25 cellular contexts compared by ENCODE assay signal in genomic region chr9:131723632-131724031, GRCh38. TPM values are rescaled to one million over a fixed set of nuclear protein-coding genes. Genes with fewer than 3 reads are reported as not detected.
DNase-seq lines count a peak whose midpoint lies in the region; ATAC-seq and TF ChIP-seq lines count a peak whose summit lies in the region.
"Had no signal": no experiment of that assay in that cellular context is flagged by ENCODE, and none has a peak within 500 bp of the region (broad histone marks: within the 10 kb centered on the region; RNA-seq: fewer than 3 reads in every experiment).

No MANE protein-coding gene starts in this region.

- no peak overlapping the region for H2BK5ac ChIP-seq in mesenchymal stem cell (ENCODE audit: low read depth, low read length, poor library complexity, severe bottlenecking)

- no peak overlapping the region for H3K14ac ChIP-seq in mesenchymal stem cell (ENCODE audit: low read length in 2 of 2)

- H3K4me2 ChIP-seq in mesenchymal stem cell (ENCODE audit: low read length, poor library complexity, severe bottlenecking) = no peak overlapping the region
- H3K4me2 ChIP-seq: A549 had no signal

- WGBS in mesenchymal stem cell = 91% methylated on average over 1 of the region's 5 CpGs
- WGBS in right cardiac atrium = 51% methylated on average over 5 of the region's 5 CpGs

- H4K8ac ChIP-seq in mesenchymal stem cell (ENCODE audit: low read length) = no peak overlapping the region

- CTCF ChIA-PET in activated B cell treated with CpG ODN at 0.5 μM for 24 hours (lab: Charles Lee) = no interaction called here

- no peak overlapping the region for H3K4me3 Mint-ChIP-seq in T-helper 1 cell treated with Interleukin-12 subunit alpha and Interleukin-12 subunit beta and Interleukin-4 antibody, amounts not matched to agents 30 μg/mL and 1 μg/mL, for 36 hours
- no peak overlapping the region for H3K4me3 Mint-ChIP-seq in CD4-positive, CD25-positive, alpha-beta regulatory T cell
- no peak overlapping the region for H3K4me3 Mint-ChIP-seq in activated B cell treated with CpG ODN at 0.5 μM for 24 hours

- H2BK15ac ChIP-seq in mesenchymal stem cell (ENCODE audit: low read depth, poor library complexity, severe bottlenecking) = no peak overlapping the region

- H3K79me1 ChIP-seq in mesenchymal stem cell (replicated peaks; ENCODE audit: low read length, poor library complexity, severe bottlenecking) = peaks cover 30% of the 10 kb centered on the region

- H3K4me1 ChIP-seq in CD4-positive, CD25-positive, alpha-beta regulatory T cell (ENCODE audit: control insufficient read depth, insufficient read depth, low read length, poor library complexity, severe bottlenecking) = peaks cover 64% of the 10 kb centered on the region
- peaks cover 19% of the 10 kb centered on the region for H3K4me1 ChIP-seq in mesenchymal stem cell (ENCODE audit: control insufficient read depth, insufficient read depth, low read depth, low read length)
- peaks cover 7% of the 10 kb centered on the region for H3K4me1 ChIP-seq in right cardiac atrium (ENCODE audit: control insufficient read depth, insufficient read depth, low read length)

- H3K36me3 Mint-ChIP-seq in T-helper 1 cell treated with Interleukin-12 subunit alpha and Interleukin-12 subunit beta and Interleukin-4 antibody, amounts not matched to agents 30 μg/mL and 1 μg/mL, for 36 hours (ENCODE audit: low read depth) = peaks cover 19% of the 10 kb centered on the region
- peaks cover 17% of the 10 kb centered on the region for H3K36me3 Mint-ChIP-seq in CD4-positive, CD25-positive, alpha-beta regulatory T cell
- H3K36me3 Mint-ChIP-seq in activated B cell treated with CpG ODN at 0.5 μM for 24 hours (ENCODE audit: low read depth) = peaks cover 33% of the 10 kb centered on the region

- H3K27me3 Mint-ChIP-seq in T-helper 1 cell treated with Interleukin-12 subunit alpha and Interleukin-12 subunit beta and Interleukin-4 antibody, amounts not matched to agents 30 μg/mL and 1 μg/mL, for 36 hours (ENCODE audit: low read depth) = no peaks in the 10 kb centered on the region
- no peaks in the 10 kb centered on the region for H3K27me3 Mint-ChIP-seq in CD4-positive, CD25-positive, alpha-beta regulatory T cell
- no peaks in the 10 kb centered on the region for H3K27me3 Mint-ChIP-seq in activated B cell treated with CpG ODN at 0.5 μM for 24 hours
- H3K27me3 Mint-ChIP-seq: naive thymus-derived CD8-positive, alpha-beta T cell had no signal

- no peak overlapping the region for H2BK12ac ChIP-seq in mesenchymal stem cell (ENCODE audit: low read length in 2 of 2)

- no peak overlapping the region for H2AFZ ChIP-seq in mesenchymal stem cell (ENCODE audit: low read depth, low read length)

- H4K91ac ChIP-seq in mesenchymal stem cell (ENCODE audit: low read length) = no peak overlapping the region

- peaks cover 5% of the 10 kb centered on the region for H3K36me3 ChIP-seq in CD4-positive, CD25-positive, alpha-beta regulatory T cell (ENCODE audit: control insufficient read depth, insufficient read depth, low read length)
- peaks cover 0 to 7% of the 10 kb centered on the region in 2 experiments for H3K36me3 ChIP-seq in mesenchymal stem cell (ENCODE audit: control insufficient read depth in 1 of 2, insufficient read depth in 2 of 2, low read depth in 1 of 2, low read length in 2 of 2)
- H3K36me3 ChIP-seq: ovary, SJSA1 had no signal

- H3K9me3 ChIP-seq in CD4-positive, CD25-positive, alpha-beta regulatory T cell (ENCODE audit: control insufficient read depth in 2 of 2, low read length in 2 of 2) = no peaks in the 10 kb centered on the region
- no peaks in the 10 kb centered on the region for H3K9me3 ChIP-seq in mesenchymal stem cell (ENCODE audit: control insufficient read depth, low read length)
- H3K9me3 ChIP-seq in right cardiac atrium (ENCODE audit: control insufficient read depth, low read length) = no peaks in the 10 kb centered on the region
- H3K9me3 ChIP-seq: A549, heart right ventricle, ovary, SJSA1, upper lobe of left lung had no signal

- intact Hi-C loops in activated B cell treated with CpG ODN at 0.5 μM for 24 hours (cut with micrococcal nuclease) = loop anchor here (2.0 to 10.0 kb wide), 4 partner anchors 15 to 1699 kb away; partner anchors contain the start of gene FAM78A
- intact Hi-C loops in right cardiac atrium (cut with DNase I) = no loop called here

- no peak overlapping the region for H3K4ac ChIP-seq in mesenchymal stem cell (ENCODE audit: low read depth in 1 of 2, low read length in 2 of 2)

- H3K27ac ChIP-seq in CD4-positive, CD25-positive, alpha-beta regulatory T cell (ENCODE audit: insufficient read depth, low read length, poor library complexity, severe bottlenecking) = no peak overlapping the region
- H3K27ac ChIP-seq in mesenchymal stem cell (ENCODE audit: low read length, poor library complexity, severe bottlenecking) (no peak overlapping the region), right cardiac atrium (ENCODE audit: low read length) (no peak overlapping the region)
- H3K27ac ChIP-seq: A549, epithelial cell of prostate, heart right ventricle, ovary, SJSA1, VCaP had no signal

- H3K27me3 ChIP-seq in CD4-positive, CD25-positive, alpha-beta regulatory T cell (ENCODE audit: control insufficient read depth, insufficient read depth, low read length) = no peaks in the 10 kb centered on the region
- H3K27me3 ChIP-seq in mesenchymal stem cell (ENCODE audit: control insufficient read depth in 1 of 2, insufficient read depth in 1 of 2, low read length in 2 of 2) = no peaks in the 10 kb centered on the region
- H3K27me3 ChIP-seq in right cardiac atrium (ENCODE audit: control insufficient read depth, insufficient read depth) = no peaks in the 10 kb centered on the region
- H3K27me3 ChIP-seq: heart right ventricle, ovary, SJSA1, upper lobe of left lung had no signal

- POLR2A ChIA-PET in activated B cell treated with CpG ODN at 0.5 μM for 24 hours (lab: Charles Lee) = interaction anchor here (1.1 to 24.2 kb wide), 7 partner anchors 13 to 102 kb away, joined by 3 to 683 read pairs (median 16); partner anchors contain the start of gene RAPGEF1

- DNase-seq in T-helper 1 cell = no peak
- DNase-seq in CD4-positive, CD25-positive, alpha-beta regulatory T cell = no peak
- no peak for DNase-seq in activated B cell treated with CpG ODN at 0.5 μM for 24 hours
- DNase-seq in mesenchymal stem cell = no peak
- DNase-seq in right cardiac atrium = no peak
- no peak for DNase-seq in NCI-H2081 treated with DMSO at 0.1 percent for 48 hours (lab: John Stamatoyannopoulos, UW)
- DNase-seq: activated T-cell treated with anti-CD3 and anti-CD28 coated beads, Interleukin-2, amount 50 U/mL, for 48 hours; central memory CD4-positive, alpha-beta T cell; DMS153; heart right ventricle; KG1; naive thymus-derived CD8-positive, alpha-beta T cell; NCI-H187 treated with DMSO at 0.1 percent for 48 hours; NK-92 treated with Interleukin-12 subunit alpha and Interleukin-12 subunit beta, amount 100 ng/mL, for 24 hours; ovary; stimulated activated CD4-positive, alpha-beta T cell treated with anti-CD3 and anti-CD28 coated beads, Interleukin-4, amount 100 ng/mL, for 24 hours; upper lobe of left lung had no signal

- peaks cover 73% of the 10 kb centered on the region for H3K4me1 Mint-ChIP-seq in T-helper 1 cell treated with Interleukin-12 subunit alpha and Interleukin-12 subunit beta and Interleukin-4 antibody, amounts not matched to agents 30 μg/mL and 1 μg/mL, for 36 hours (ENCODE audit: low read depth)
- peaks cover 51 to 85% (median 65%) of the 10 kb centered on the region in 4 donors for H3K4me1 Mint-ChIP-seq in CD4-positive, CD25-positive, alpha-beta regulatory T cell
- peaks cover 95% of the 10 kb centered on the region for H3K4me1 Mint-ChIP-seq in activated B cell treated with CpG ODN at 0.5 μM for 24 hours

- H3K9ac ChIP-seq in mesenchymal stem cell (ENCODE audit: low read length) = no peak overlapping the region

- TF ChIP-seq CTCF in activated B cell treated with CpG ODN at 0.5 μM for 24 hours (IDR thresholded peaks at IDR 0.05) = no peak

- no peak overlapping the region for H3K18ac ChIP-seq in mesenchymal stem cell (ENCODE audit: low read depth in 1 of 2, low read length in 2 of 2)

- ATAC-seq in CD4-positive, CD25-positive, alpha-beta regulatory T cell (ENCODE audit: low read depth in 2 of 2) = no peak
- no peak for ATAC-seq in activated B cell treated with CpG ODN at 0.5 μM for 24 hours (ENCODE audit: low read depth)
- no peak for ATAC-seq in GM21825 (IDR thresholded peaks at IDR 0.05; ENCODE audit: unreplicated experiment)
- no peak for ATAC-seq in right cardiac atrium
- ATAC-seq: A549; activated naive CD4-positive, alpha-beta T cell treated with anti-CD3 and anti-CD28 coated beads, Interleukin-2, amount 50 U/mL, for 72 hours; HCT116; naive thymus-derived CD8-positive, alpha-beta T cell had no signal

- H3K9me3 Mint-ChIP-seq in T-helper 1 cell treated with Interleukin-12 subunit alpha and Interleukin-12 subunit beta and Interleukin-4 antibody, amounts not matched to agents 30 μg/mL and 1 μg/mL, for 36 hours = no peaks in the 10 kb centered on the region
- no peaks in the 10 kb centered on the region for H3K9me3 Mint-ChIP-seq in CD4-positive, CD25-positive, alpha-beta regulatory T cell
- H3K9me3 Mint-ChIP-seq in activated B cell treated with CpG ODN at 0.5 μM for 24 hours = no peaks in the 10 kb centered on the region
- H3K9me3 Mint-ChIP-seq: activated naive CD4-positive, alpha-beta T cell treated with anti-CD3 and anti-CD28 coated beads, Interleukin-2, amount 50 U/mL, for 72 hours; naive thymus-derived CD8-positive, alpha-beta T cell had no signal

- H3K27ac Mint-ChIP-seq in T-helper 1 cell treated with Interleukin-12 subunit alpha and Interleukin-12 subunit beta and Interleukin-4 antibody, amounts not matched to agents 30 μg/mL and 1 μg/mL, for 36 hours = peak overlapping the region; percentile 39
- peak overlapping the region in 2 of 3 donors; percentile 38 to 95 for H3K27ac Mint-ChIP-seq in CD4-positive, CD25-positive, alpha-beta regulatory T cell
- H3K27ac Mint-ChIP-seq in activated B cell treated with CpG ODN at 0.5 μM for 24 hours = peak overlapping the region; percentile 89
- H3K27ac Mint-ChIP-seq: activated naive CD4-positive, alpha-beta T cell treated with anti-CD3 and anti-CD28 coated beads, Interleukin-2, amount 50 U/mL, for 72 hours had no signal

- no peak overlapping the region for H3K4me3 ChIP-seq in CD4-positive, CD25-positive, alpha-beta regulatory T cell (ENCODE audit: low read depth, low read length)
- H3K4me3 ChIP-seq in mesenchymal stem cell (ENCODE audit: insufficient read depth in 1 of 2, low read depth in 1 of 2, low read length in 2 of 2) (no peak overlapping the region), right cardiac atrium (ENCODE audit: low read length) (no peak overlapping the region)
- H3K4me3 ChIP-seq: A549, heart right ventricle, ovary, SJSA1, upper lobe of left lung had no signal

- peak overlapping the region; percentile 37 for H2AK5ac ChIP-seq in mesenchymal stem cell (ENCODE audit: low read length, severe bottlenecking)

- H2BK120ac ChIP-seq in mesenchymal stem cell (ENCODE audit: low read depth, low read length) = no peak overlapping the region

- H3K23ac ChIP-seq in mesenchymal stem cell (ENCODE audit: low read length in 2 of 2) = no peak overlapping the region

RNA-seq across cellular contexts. Expression of gene RAPGEF1, which starts 16.2 kb away (rescaled TPM):
- 159 TPM for total RNA-seq in CD4-positive, CD25-positive, alpha-beta regulatory T cell
- 1 to 10 TPM; 3.8 to 7.3 (median 4.6) TPM for polyA plus RNA-seq in CD4-positive, CD25-positive, alpha-beta regulatory T cell
- total RNA-seq in activated B cell treated with CpG ODN at 0.5 μM for 24 hours = 278 and 318 TPM in 2 replicates
- polyA plus RNA-seq in mesenchymal stem cell (2013, experiment 1 of 2) = 27.5 TPM
- polyA plus RNA-seq in mesenchymal stem cell (2013, experiment 2 of 2) = 26.0 TPM
- 100 to 1,000 TPM in 1 of 4 donors, 10 to 100 TPM in 3; 82.3 to 100 (median 93.0) TPM for total RNA-seq in right cardiac atrium
- polyA plus RNA-seq in right cardiac atrium = 58.5 TPM

Comparison
In these comparisons a context has a peak if more than half of its experiments do, and no peak if none do; other contexts are left out.
1. H3K27ac Mint-ChIP-seq: peak in every context shown above with its lines; median percentile 89 in activated B cell treated with CpG ODN at 0.5 μM for 24 hours; 66 in CD4-positive, CD25-positive, alpha-beta regulatory T cell; 39 in T-helper 1 cell treated with Interleukin-12 subunit alpha and Interleukin-12 subunit beta and Interleukin-4 antibody, amounts not matched to agents 30 μg/mL and 1 μg/mL, for 36 hours.